In genomic region chr10:92846-93245, GRCh38 we compare ENCODE assay signal across 1 cellular context.
TF ChIP-seq lines count a peak whose summit lies in the region.

No MANE protein-coding gene starts in this region.

TF ChIP-seq in GM23338, 12 proteins besides CTCF, POLR2A, EP300 and RAD21 (continued from another document):
- TF ChIP-seq ZNF462 (CRISPR knock-in tag; IDR thresholded peaks at IDR 0.05) (no peak), POLR2AphosphoS5 (IDR thresholded peaks at IDR 0.05; ENCODE audit: low read depth) (no peak), NANOG (IDR thresholded peaks at IDR 0.05; ENCODE audit: borderline replicate concordance) (no peak), EZH2phosphoT487 (IDR thresholded peaks at IDR 0.05; ENCODE audit: unreplicated experiment) (no peak), REST (IDR thresholded peaks at IDR 0.05; ENCODE audit: unreplicated experiment) (no peak), EZH2 (IDR thresholded peaks at IDR 0.05; ENCODE audit: low read depth, unreplicated experiment) (no peak), ZNF114 (CRISPR knock-in tag; IDR thresholded peaks at IDR 0.05) (no peak)
